1 cellular context compared by ENCODE assay signal in genomic region chr2:141589314-141589713, GRCh38.
TF ChIP-seq lines count a peak whose summit lies in the region.

No MANE protein-coding gene starts in this region.

TF ChIP-seq in GM23338, 12 proteins besides CTCF, POLR2A, EP300 and RAD21 (continued from another document):
- TF ChIP-seq ETS1 (IDR thresholded peaks at IDR 0.05) (no peak), ZNF462 (CRISPR knock-in tag; IDR thresholded peaks at IDR 0.05) (no peak), POLR2AphosphoS5 (IDR thresholded peaks at IDR 0.05; ENCODE audit: low read depth) (no peak), EZH2 (IDR thresholded peaks at IDR 0.05; ENCODE audit: low read depth, unreplicated experiment) (no peak), ZNF331 (CRISPR knock-in tag; IDR thresholded peaks at IDR 0.05; ENCODE audit: low read depth) (no peak)
